ENCODE assay signal across 9 cellular contexts in genomic region chr4:110055014-110055768, GRCh38.
DNase-seq lines count a peak whose midpoint lies in the region; ATAC-seq and TF ChIP-seq lines count a peak whose summit lies in the region.
"Had no signal": no experiment of that assay in that cellular context is flagged by ENCODE, and none has a peak within 500 bp of the region (broad histone marks: within the 10 kb centered on the region; RNA-seq: fewer than 3 reads in every experiment).

No MANE protein-coding gene starts in this region.

- no peak overlapping the region for H3K4me2 ChIP-seq in mesendoderm (ENCODE audit: low read length)
- H3K4me2 ChIP-seq in Karpas-422 (ENCODE audit: low read depth, low read length, poor library complexity, severe bottlenecking), result no peak overlapping the region

- no peaks in the 10 kb centered on the region for H3K4me1 ChIP-seq in mesendoderm (ENCODE audit: control insufficient read depth, low read depth, low read length)
- no peaks in the 10 kb centered on the region for H3K4me1 ChIP-seq in Caco-2
- peaks cover 7% of the 10 kb centered on the region for H3K4me1 ChIP-seq in Karpas-422 (ENCODE audit: low read length)

- CTCF ChIA-PET in Caco-2 (lab: Charles Lee), result no interaction called here

- H4K20me1 ChIP-seq in Karpas-422 (ENCODE audit: insufficient read depth, low read depth, low read length), result no peaks in the 10 kb centered on the region

- H3K79me2 ChIP-seq in mesendoderm (ENCODE audit: control insufficient read depth, insufficient read depth, low read length) (no peaks in the 10 kb centered on the region), Karpas-422 (ENCODE audit: low read length) (peaks cover 10% of the 10 kb centered on the region)

- intact Hi-C loops in Caco-2 (cut with micrococcal nuclease; ENCODE audit: unreplicated experiment), result no loop called here

- H3K4ac ChIP-seq in mesendoderm (ENCODE audit: low read depth, low read length), result no peak overlapping the region

- H2AFZ ChIP-seq in Karpas-422 (ENCODE audit: low read length), result no peak overlapping the region

- H3K79me1 ChIP-seq in mesendoderm (ENCODE audit: low read length), result no peaks in the 10 kb centered on the region

- H3K36me3 Mint-ChIP-seq in T-helper 1 cell treated with Interleukin-12 subunit alpha and Interleukin-12 subunit beta and Interleukin-4 antibody, amounts not matched to agents 30 μg/mL and 1 μg/mL, for 36 hours (ENCODE audit: low read depth), result peaks cover 42% of the 10 kb centered on the region
- H3K36me3 Mint-ChIP-seq in Caco-2 (ENCODE audit: insufficient read depth, unreplicated experiment), result no peaks in the 10 kb centered on the region

- no peaks in the 10 kb centered on the region for H3K36me3 ChIP-seq in mesendoderm (ENCODE audit: control insufficient read depth, insufficient read depth, low read length)
- H3K36me3 ChIP-seq in Caco-2 (ENCODE audit: control insufficient read depth, insufficient read depth, low read length), result no peaks in the 10 kb centered on the region
- peaks cover 33% of the 10 kb centered on the region; the same call in 1 of the 2 replicates for H3K36me3 ChIP-seq in Karpas-422 (ENCODE audit: insufficient read depth, low read length)

- H3K9me3 ChIP-seq in Caco-2 (no peaks in the 10 kb centered on the region), Karpas-422 (ENCODE audit: low read length) (no peaks in the 10 kb centered on the region)

- BruUV-seq in Caco-2 (replicated peaks; lab: Mats Ljungman, UMichigan), result no TSS peak

- H4K8ac ChIP-seq in mesendoderm (ENCODE audit: low read depth, low read length), result no peak overlapping the region

- H3K56ac ChIP-seq in mesendoderm (ENCODE audit: low read length), result no peak overlapping the region

- H2AK5ac ChIP-seq in mesendoderm (ENCODE audit: low read length), result no peak overlapping the region

- H3K4me3 ChIP-seq in mesendoderm (ENCODE audit: low read length) (no peak overlapping the region), Caco-2 (ENCODE audit: low read depth, low read length) (no peak overlapping the region), Karpas-422 (ENCODE audit: low read length) (no peak overlapping the region)

- no peak overlapping the region for H3K18ac ChIP-seq in mesendoderm (ENCODE audit: low read length)

- H2BK15ac ChIP-seq in mesendoderm (replicated peaks; ENCODE audit: low read depth), result no peak overlapping the region

- no peak overlapping the region for H3K23ac ChIP-seq in mesendoderm (ENCODE audit: low read length)

- H3K9ac ChIP-seq in mesendoderm (ENCODE audit: low read length) (no peak overlapping the region), Karpas-422 (ENCODE audit: low read length) (no peak overlapping the region)

- no peaks in the 10 kb centered on the region for H3K27me3 Mint-ChIP-seq in T-helper 1 cell treated with Interleukin-12 subunit alpha and Interleukin-12 subunit beta and Interleukin-4 antibody, amounts not matched to agents 30 μg/mL and 1 μg/mL, for 36 hours (ENCODE audit: low read depth)
- no peaks in the 10 kb centered on the region for H3K27me3 Mint-ChIP-seq in Caco-2 (ENCODE audit: insufficient read depth, unreplicated experiment)

- no peak overlapping the region for H2BK5ac ChIP-seq in mesendoderm (ENCODE audit: low read length)

- no peaks in the 10 kb centered on the region for H3K9me3 Mint-ChIP-seq in T-helper 1 cell treated with Interleukin-12 subunit alpha and Interleukin-12 subunit beta and Interleukin-4 antibody, amounts not matched to agents 30 μg/mL and 1 μg/mL, for 36 hours
- no peaks in the 10 kb centered on the region for H3K9me3 Mint-ChIP-seq in Caco-2 (ENCODE audit: unreplicated experiment)

- no peak for TF ChIP-seq CTCF in Caco-2 (IDR thresholded peaks at IDR 0.05; ENCODE audit: insufficient read depth in 1 of 2, low read depth in 1 of 2, low read length in 1 of 2, severe bottlenecking in 1 of 2, unreplicated experiment in 1 of 2)

- no peaks in the 10 kb centered on the region for H3K9me2 ChIP-seq in Karpas-422 (replicated peaks; ENCODE audit: insufficient read depth, low read length)

- peak overlapping the region; percentile 59 for H3K4me3 Mint-ChIP-seq in T-helper 1 cell treated with Interleukin-12 subunit alpha and Interleukin-12 subunit beta and Interleukin-4 antibody, amounts not matched to agents 30 μg/mL and 1 μg/mL, for 36 hours
- no peak overlapping the region for H3K4me3 Mint-ChIP-seq in Caco-2 (ENCODE audit: unreplicated experiment)

- POLR2A ChIA-PET in Caco-2 (lab: Charles Lee), result no interaction called here

- H3K27ac ChIP-seq in mesendoderm (ENCODE audit: low read depth, low read length), result no peak overlapping the region
- H3K27ac ChIP-seq in Karpas-422 (ENCODE audit: low read length), result no peak overlapping the region

- WGBS in mesendoderm (ENCODE audit: extremely low coverage, insufficient coverage, low lambda C conversion rate), result no CpG with 5 or more reads among the region's 4 CpGs

- peak overlapping the region; percentile 72 for H3K27ac Mint-ChIP-seq in T-helper 1 cell treated with Interleukin-12 subunit alpha and Interleukin-12 subunit beta and Interleukin-4 antibody, amounts not matched to agents 30 μg/mL and 1 μg/mL, for 36 hours
- no peak overlapping the region for H3K27ac Mint-ChIP-seq in Caco-2 (ENCODE audit: unreplicated experiment)

- DNase-seq in mesendoderm (peak; percentile 43), Caco-2 (no peak), Kasumi-1 (lab: John Stamatoyannopoulos, UW) (no peak), NCI-H510A (lab: John Stamatoyannopoulos, UW) (no peak), Karpas-422 (no peak)

- H2BK120ac ChIP-seq in mesendoderm (ENCODE audit: low read depth, low read length), result no peak overlapping the region

- peak; percentile 88 for ATAC-seq in GM18907 (IDR thresholded peaks at IDR 0.05; ENCODE audit: unreplicated experiment)
- ATAC-seq in HG02623 (IDR thresholded peaks at IDR 0.05; ENCODE audit: unreplicated experiment), result peak; percentile 85
- ATAC-seq: Panc1 had no signal

- H3K27me3 ChIP-seq in mesendoderm (ENCODE audit: insufficient read depth, low read length, poor library complexity), result no peaks in the 10 kb centered on the region
- H3K27me3 ChIP-seq in Caco-2 (replicated peaks; ENCODE audit: control insufficient read depth, insufficient read depth, low read length), result no peaks in the 10 kb centered on the region
- H3K27me3 ChIP-seq in Karpas-422 (ENCODE audit: low read length), result no peaks in the 10 kb centered on the region

- peaks cover 66% of the 10 kb centered on the region for H3K4me1 Mint-ChIP-seq in T-helper 1 cell treated with Interleukin-12 subunit alpha and Interleukin-12 subunit beta and Interleukin-4 antibody, amounts not matched to agents 30 μg/mL and 1 μg/mL, for 36 hours (ENCODE audit: low read depth)
- H3K4me1 Mint-ChIP-seq in Caco-2 (ENCODE audit: low read depth, unreplicated experiment), result peaks cover 5% of the 10 kb centered on the region

- H4K5ac ChIP-seq in mesendoderm (ENCODE audit: low read length), result no peak overlapping the region
